In genomic region chr6:28474441-28475219, GRCh38 we compare ENCODE assay signal across 1 cellular context.
TF ChIP-seq lines count a peak whose summit lies in the region.

No MANE protein-coding gene starts in this region.

TF ChIP-seq in IMR-90, 13 proteins besides CTCF, POLR2A, EP300 and RAD21:
- TF ChIP-seq MAFK (IDR thresholded peaks at IDR 0.05; ENCODE audit: low read depth, low read length): no peak
- TF ChIP-seq NFE2L2 (IDR thresholded peaks at IDR 0.05; ENCODE audit: low read depth, low read length): no peak
- TF ChIP-seq USF2 (IDR thresholded peaks at IDR 0.05; ENCODE audit: low read depth, low read length): no peak
- TF ChIP-seq MAZ (IDR thresholded peaks at IDR 0.05; ENCODE audit: borderline replicate concordance, low read depth, low read length): no peak
- no peak for TF ChIP-seq CHD1 (IDR thresholded peaks at IDR 0.05; ENCODE audit: low read depth, low read length)
- TF ChIP-seq FOS (IDR thresholded peaks at IDR 0.05; ENCODE audit: low read depth, low read length): peak; percentile 92
- no peak for TF ChIP-seq RCOR1 (IDR thresholded peaks at IDR 0.05; ENCODE audit: insufficient replicate concordance, low read length)
